Comparison of ENCODE assay signal across 19 cellular contexts in genomic region chr12:90896164-90896563, GRCh38. TPM values are rescaled to one million over a fixed set of nuclear protein-coding genes. Genes with fewer than 3 reads are reported as not detected.
DNase-seq lines count a peak whose midpoint lies in the region; ATAC-seq and TF ChIP-seq lines count a peak whose summit lies in the region.
"Had no signal": no experiment of that assay in that cellular context is flagged by ENCODE, and none has a peak within 500 bp of the region (broad histone marks: within the 10 kb centered on the region; RNA-seq: fewer than 3 reads in every experiment).

No MANE protein-coding gene starts in this region.

- no peaks in the 10 kb centered on the region for H4K20me1 ChIP-seq in mammary epithelial cell (ENCODE audit: insufficient read depth, low read length)

- H3K79me2 ChIP-seq in mammary epithelial cell (ENCODE audit: insufficient read depth, low read length): no peaks in the 10 kb centered on the region

- H2AFZ ChIP-seq in mammary epithelial cell (ENCODE audit: low read depth, low read length): peak overlapping the region; percentile 68

- peak overlapping the region; percentile 11 for H3K27ac ChIP-seq in mammary epithelial cell (ENCODE audit: insufficient read depth, low read depth, low read length)
- H3K27ac ChIP-seq: coronary artery, Peyer's patch, upper lobe of left lung had no signal

- in situ Hi-C loops in ACHN (cut with HindIII; ENCODE audit: low pct_ligation_motif_present, low pct_unique_long_range_greater_than_20kb, low sequenced_read_pairs) (no loop called here), mammary epithelial cell (cut with MboI; ENCODE audit: low sequenced_read_pairs in 2 of 2) (no loop called here)

- BruUV-seq in mammary epithelial cell (replicated peaks; lab: Mats Ljungman, UMichigan): no TSS peak

- H3K36me3 ChIP-seq in mammary epithelial cell (ENCODE audit: insufficient read depth, low read length): no peaks in the 10 kb centered on the region
- H3K36me3 ChIP-seq: Peyer's patch, upper lobe of left lung had no signal

- DNase-seq in ACHN (peak; percentile 81), HT1080 (ENCODE audit: low read depth) (peak; percentile 90), mammary epithelial cell (peak; percentile 64), iris pigment epithelial cell (ENCODE audit: low read depth) (peak; percentile 84), NCI-H187 (lab: John Stamatoyannopoulos, UW) (no peak), NCI-H526 treated with DMSO at 0.1 percent for 48 hours (lab: John Stamatoyannopoulos, UW) (no peak)
- DNase-seq in activated CD8-positive, alpha-beta memory T cell treated with anti-CD3 and anti-CD28 coated beads for 24 hours: no peak
- DNase-seq: DMS53, glutamatergic neuron, MV-4-11, NCI-H345, Peyer's patch, upper lobe of left lung had no signal

- H3K9me3 ChIP-seq in mammary epithelial cell (replicated peaks; ENCODE audit: insufficient read depth, low read length): no peaks in the 10 kb centered on the region
- H3K9me3 ChIP-seq: Peyer's patch, upper lobe of left lung had no signal

- no peak for TF ChIP-seq CTCF in mammary epithelial cell (conservative IDR thresholded peaks at IDR 0.05 in 1 of 2, IDR thresholded peaks at IDR 0.05 in 1 of 2; ENCODE audit: extremely low read depth in 1 of 2, insufficient read depth in 1 of 2, low read depth in 1 of 2, low read length in 2 of 2)

- no peak for ATAC-seq in HG02798 (IDR thresholded peaks at IDR 0.05; ENCODE audit: poor library complexity, unreplicated experiment)
- ATAC-seq: activated naive CD4-positive, alpha-beta T cell treated with anti-CD3 and anti-CD28 coated beads, Interleukin-2, amount 50 U/mL, for 72 hours had no signal

- no peak overlapping the region for H3K4me3 ChIP-seq in mammary epithelial cell (replicated peaks in 1 of 3; ENCODE audit: insufficient read depth in 1 of 3, low read depth in 2 of 3, low read length in 3 of 3)
- H3K4me3 ChIP-seq: coronary artery, Peyer's patch, upper lobe of left lung had no signal

- H3K4me2 ChIP-seq in mammary epithelial cell (ENCODE audit: insufficient read depth, low read depth, low read length): peak overlapping the region; percentile 33

- H3K9ac ChIP-seq in mammary epithelial cell (ENCODE audit: insufficient read depth, low read length): no peak overlapping the region

- intact Hi-C loops in mammary epithelial cell (cut with micrococcal nuclease): no loop called here

- CTCF ChIA-PET in mammary epithelial cell (lab: Charles Lee; ENCODE audit: low non-redundant PET): no interaction called here

- dilution Hi-C loops in mammary epithelial cell (cut with HindIII; ENCODE audit: low sequenced_read_pairs): no loop called here

- peaks cover 27% of the 10 kb centered on the region for H3K4me1 ChIP-seq in mammary epithelial cell (ENCODE audit: insufficient read depth, low read length)
- H3K4me1 ChIP-seq: Peyer's patch, upper lobe of left lung had no signal

- H3K27me3 ChIP-seq in mammary epithelial cell (ENCODE audit: insufficient read depth, low read length): no peaks in the 10 kb centered on the region
- H3K27me3 ChIP-seq: Peyer's patch, upper lobe of left lung had no signal

RNA-seq across cellular contexts. Expression of gene CCER1, which starts 58.8 kb away (rescaled TPM):
- not detected in 2 replicates for total RNA-seq in HT1080 (2014; rRNA removed; shearing (Covaris generic))
- not detected in 2 replicates for polyA plus RNA-seq in HT1080 (2015; cell fraction: cytosol; rRNA removed)
- polyA plus RNA-seq in HT1080 (2015; cell fraction: nucleus; rRNA removed): not detected in 2 replicates
- total RNA-seq in mammary epithelial cell: not detected
- polyA plus RNA-seq in mammary epithelial cell: not detected
- polyA minus RNA-seq in mammary epithelial cell: not detected
- total RNA-seq: A673; activated naive CD4-positive, alpha-beta T cell treated with anti-CD3 and anti-CD28 coated beads, Interleukin-2, amount 50 U/mL, for 72 hours; liver; osteocyte; Peyer's patch; upper lobe of left lung had no signal
- polyA plus RNA-seq: liver had no signal

Comparison
In these comparisons a context has a peak if more than half of its experiments do, and no peak if none do; other contexts are left out.
1. DNase-seq: peak in ACHN (single experiment), HT1080 (single experiment), mammary epithelial cell (single experiment) and iris pigment epithelial cell (single experiment); none in activated CD8-positive, alpha-beta memory T cell treated with anti-CD3 and anti-CD28 coated beads for 24 hours (single experiment), NCI-H187 (0 of 2) and NCI-H526 treated with DMSO at 0.1 percent for 48 hours (single experiment).